In genomic region chr6:69719602-69720193, GRCh38 we compare ENCODE assay signal across 8 cellular contexts.
DNase-seq lines count a peak whose midpoint lies in the region; ATAC-seq and TF ChIP-seq lines count a peak whose summit lies in the region.

No MANE protein-coding gene starts in this region.

- H3K9me3 ChIP-seq in colonic mucosa = no peaks in the 10 kb centered on the region
- H3K9me3 ChIP-seq in ovary = no peaks in the 10 kb centered on the region
- peaks cover 0 to 3% of the 10 kb centered on the region in 2 donors for H3K9me3 ChIP-seq in neuronal stem cell (replicated peaks in 1 of 2; ENCODE audit: control insufficient read depth in 2 of 2, insufficient read depth in 1 of 2, low read depth in 1 of 2, low read length in 2 of 2)

- H2BK120ac ChIP-seq in neuronal stem cell (ENCODE audit: low read depth, low read length) = no peak overlapping the region

- H2AK5ac ChIP-seq in neuronal stem cell (ENCODE audit: low read depth, low read length) = no peak overlapping the region

- H3K36me3 ChIP-seq in colonic mucosa (no peaks in the 10 kb centered on the region), ovary (no peaks in the 10 kb centered on the region), neuronal stem cell (replicated peaks in 1 of 2; ENCODE audit: control insufficient read depth in 2 of 2, insufficient read depth in 2 of 2, low read length in 2 of 2) (peaks cover 0 to 12% of the 10 kb centered on the region in 2 donors)

- no peak overlapping the region for H4K91ac ChIP-seq in neuronal stem cell (ENCODE audit: low read depth, low read length, poor library complexity)

- H4K8ac ChIP-seq in neuronal stem cell (ENCODE audit: low read depth, low read length) = no peak overlapping the region

- H3K79me1 ChIP-seq in neuronal stem cell (ENCODE audit: low read depth, low read length) = no peaks in the 10 kb centered on the region

- H3K18ac ChIP-seq in neuronal stem cell (ENCODE audit: low read length) = no peak overlapping the region

- H3K27me3 ChIP-seq in colonic mucosa (no peaks in the 10 kb centered on the region), ovary (no peaks in the 10 kb centered on the region), neuronal stem cell (ENCODE audit: control insufficient read depth in 3 of 3, insufficient read depth in 3 of 3, low read depth in 1 of 3, low read length in 3 of 3) (no peaks in the 10 kb centered on the region)

- H2BK15ac ChIP-seq in neuronal stem cell (ENCODE audit: low read length) = no peak overlapping the region

- H3K27ac ChIP-seq in colonic mucosa = no peak overlapping the region
- no peak overlapping the region for H3K27ac ChIP-seq in ovary
- no peak overlapping the region for H3K27ac ChIP-seq in neuronal stem cell (replicated peaks; ENCODE audit: low read length)

- no peak for TF ChIP-seq POLR2A in ovary (IDR thresholded peaks at IDR 0.05)

- H3K23ac ChIP-seq in neuronal stem cell (ENCODE audit: low read depth, low read length, poor library complexity) = no peak overlapping the region

- no peak overlapping the region for H3K4me2 ChIP-seq in neuronal stem cell (ENCODE audit: insufficient read depth, low read length, poor library complexity, severe bottlenecking)

- no peaks in the 10 kb centered on the region for H3K4me1 ChIP-seq in colonic mucosa
- no peaks in the 10 kb centered on the region for H3K4me1 ChIP-seq in ovary (ENCODE audit: insufficient read depth)
- H3K4me1 ChIP-seq in neuronal stem cell (ENCODE audit: control insufficient read depth in 2 of 2, insufficient read depth in 1 of 2, low read depth in 1 of 2, low read length in 2 of 2) = no peaks in the 10 kb centered on the region

- no peak overlapping the region for H2BK5ac ChIP-seq in neuronal stem cell (ENCODE audit: low read length)

- TF ChIP-seq CTCF in colonic mucosa (IDR thresholded peaks at IDR 0.05) (peak; percentile 17), ovary (IDR thresholded peaks at IDR 0.05) (no peak)

- H3K9ac ChIP-seq in colonic mucosa (ENCODE audit: low read depth in 2 of 2, low read length in 2 of 2) (no peak overlapping the region), neuronal stem cell (ENCODE audit: low read depth, low read length, poor library complexity) (no peak overlapping the region)

- DNase-seq in GM03348 (ENCODE audit: low spot score) = peak; percentile 35
- DNase-seq in MV-4-11 (lab: John Stamatoyannopoulos, UW) = peak; percentile 7
- DNase-seq in colonic mucosa = no peak
- peak; percentile 9 for DNase-seq in stromal cell of bone marrow (ENCODE audit: low read depth)
- DNase-seq in ovary = no peak
- DNase-seq in neuronal stem cell (ENCODE audit: low spot score) = no peak
- DNase-seq in activated CD4-positive, alpha-beta T cell treated with anti-CD3 and anti-CD28 coated beads, Interleukin-2, amount 50 U/mL, for 4 hours = no peak

- no peak for TF ChIP-seq EP300 in ovary (IDR thresholded peaks at IDR 0.05)

- H3K4me3 ChIP-seq in colonic mucosa (no peak overlapping the region), ovary (no peak overlapping the region), neuronal stem cell (ENCODE audit: low read length in 2 of 2) (no peak overlapping the region)

- H2AFZ ChIP-seq in neuronal stem cell (ENCODE audit: low read length) = no peak overlapping the region

- no peak overlapping the region for H3K4ac ChIP-seq in neuronal stem cell (ENCODE audit: low read length)

- 44 to 55% (median 49%) methylated on average over 2 of the region's 2 CpGs for WGBS in ovary, 3 donors
- no CpG with 5 or more reads among the region's 2 CpGs for WGBS in neuronal stem cell (ENCODE audit: extremely low coverage in 2 of 2, insufficient read length in 2 of 2, insufficient replicate concordance in 1 of 2), 2 donors

- no peak overlapping the region for H2BK12ac ChIP-seq in neuronal stem cell (ENCODE audit: low read length)

- H3K14ac ChIP-seq in neuronal stem cell (ENCODE audit: low read length) = no peak overlapping the region

- intact Hi-C loops in colonic mucosa (cut with DNase I) (no loop called here), ovary (cut with DNase I) (no loop called here)

- ATAC-seq in GM21825 (IDR thresholded peaks at IDR 0.05; ENCODE audit: unreplicated experiment) = peak; percentile 70

Comparison
In these comparisons a context has a peak if more than half of its experiments do, and no peak if none do; other contexts are left out.
1. DNase-seq: peak in GM03348 (single experiment), MV-4-11 (single experiment) and stromal cell of bone marrow (single experiment); none in colonic mucosa (single experiment), ovary (0 of 5), neuronal stem cell (single experiment) and activated CD4-positive, alpha-beta T cell treated with anti-CD3 and anti-CD28 coated beads, Interleukin-2, amount 50 U/mL, for 4 hours (0 of 2).